18 cellular contexts compared by ENCODE assay signal in genomic region chr12:3755898-3756297, GRCh38.
"Had no signal": no experiment of that assay in that cellular context is flagged by ENCODE, and none has a peak within 500 bp of the region (broad histone marks: within the 10 kb centered on the region; RNA-seq: fewer than 3 reads in every experiment).

No MANE protein-coding gene starts in this region.

- DNase-seq: activated CD4-positive, alpha-beta memory T cell treated with anti-CD3 and anti-CD28 coated beads, Interleukin-2, amount 10 ng/mL, durations not matched to agents 7 days and 5 days; activated CD4-positive, alpha-beta T cell treated with anti-CD3 and anti-CD28 coated beads for 1 hour; activated naive CD4-positive, alpha-beta T cell treated with anti-CD3 and anti-CD28 coated beads, Interleukin-2, amount 50 U/mL, for 16 hours; activated T-cell treated with anti-CD3 and anti-CD28 coated beads for 4 hours; amniotic stem cell; esophagus squamous epithelium; foreskin fibroblast; mammary epithelial cell; nucleus accumbens; stimulated activated CD4-positive, alpha-beta T cell treated with anti-CD3 and anti-CD28 coated beads, Interleukin-15, amount 100 ng/mL, for 24 hours; stimulated activated CD4-positive, alpha-beta T cell treated with anti-CD3 and anti-CD28 coated beads, Interleukin-4, amount 100 ng/mL, for 4 hours; stomach had no signal

- H3K27ac Mint-ChIP-seq: activated CD4-positive, alpha-beta memory T cell treated with anti-CD3 and anti-CD28 coated beads, Interleukin-2, amount 10 ng/mL, durations not matched to agents 7 days and 5 days; activated T-helper 2 cell treated with anti-CD3 and anti-CD28 coated beads, Interferon-gamma antibody, Interleukin-2, Interleukin-4, amounts not matched to agents 10 μg/mL and 5 μg/mL and 100 μg/mL, durations not matched to agents 14 hours and 24 hours and 36 hours; brain; T-helper 2 cell treated with Interferon-gamma antibody and Interleukin-4, amounts not matched to agents 5 μg/mL and 100 μg/mL, for 36 hours had no signal

- FAIRE-seq: endometrium had no signal

- H3K27me3 Mint-ChIP-seq: activated CD4-positive, alpha-beta memory T cell treated with anti-CD3 and anti-CD28 coated beads, Interleukin-2, amount 10 ng/mL, durations not matched to agents 7 days and 5 days; natural killer cell treated with Interleukin-12 subunit alpha and Interleukin-12 subunit beta and Interleukin-15 and Interleukin-18, amount 100 ng/mL, for 72 hours had no signal

- H3K9me3 ChIP-seq: esophagus squamous epithelium, stomach, thoracic aorta had no signal

- H3K4me3 Mint-ChIP-seq: activated CD4-positive, alpha-beta memory T cell treated with anti-CD3 and anti-CD28 coated beads, Interleukin-2, amount 10 ng/mL, durations not matched to agents 7 days and 5 days; brain; natural killer cell treated with Interleukin-12 subunit alpha and Interleukin-12 subunit beta and Interleukin-15 and Interleukin-18, amount 100 ng/mL, for 72 hours; T-helper 2 cell treated with Interferon-gamma antibody and Interleukin-4, amounts not matched to agents 5 μg/mL and 100 μg/mL, for 36 hours had no signal

- H3K9me3 Mint-ChIP-seq: brain; natural killer cell treated with Interleukin-12 subunit alpha and Interleukin-12 subunit beta and Interleukin-15 and Interleukin-18, amount 100 ng/mL, for 72 hours; T-helper 2 cell treated with Interferon-gamma antibody and Interleukin-4, amounts not matched to agents 5 μg/mL and 100 μg/mL, for 36 hours had no signal

- H3K27ac ChIP-seq: thoracic aorta had no signal

- ATAC-seq: natural killer cell treated with Interleukin-12 subunit alpha and Interleukin-12 subunit beta and Interleukin-15 and Interleukin-18, amount 100 ng/mL, for 72 hours had no signal

- H3K36me3 ChIP-seq: esophagus squamous epithelium, stomach, thoracic aorta had no signal

- H3K36me3 Mint-ChIP-seq: brain had no signal

- H3K4me3 ChIP-seq: esophagus squamous epithelium, stomach, thoracic aorta had no signal
